In genomic region chr19:28351761-28352160, GRCh38 we compare ENCODE assay signal across 17 cellular contexts.
A peak's percentile ranks its signal among the peaks of the same experiment; 100 is the strongest.
DNase-seq lines count a peak whose midpoint lies in the region; ATAC-seq and TF ChIP-seq lines count a peak whose summit lies in the region.
"Had no signal": no experiment of that assay in that cellular context is flagged by ENCODE, and none has a peak within 500 bp of the region (broad histone marks: within the 10 kb centered on the region; RNA-seq: fewer than 3 reads in every experiment).

No MANE protein-coding gene starts in this region.

- H3K27ac ChIP-seq in brain microvascular endothelial cell: no peak overlapping the region
- H3K27ac ChIP-seq: KMS-11, Peyer's patch had no signal

- no peaks in the 10 kb centered on the region for H3K27me3 ChIP-seq in brain microvascular endothelial cell (replicated peaks)
- H3K27me3 ChIP-seq: BE2C, Peyer's patch had no signal

- peak; percentile 6 for DNase-seq in Caki2 (ENCODE audit: low read depth)
- DNase-seq in GOT3 (lab: John Stamatoyannopoulos, UW): peak; percentile 30
- DNase-seq in brain microvascular endothelial cell: peak; percentile 3
- peak; percentile 64 for DNase-seq in kidney tubule cell (ENCODE audit: low spot score)
- DNase-seq in Kasumi-1 (lab: John Stamatoyannopoulos, UW): no peak
- DNase-seq in HEK293T (ENCODE audit: extremely low spot score): no peak
- DNase-seq in cerebellar cortex (ENCODE audit: low spot score): no peak
- DNase-seq: BE2C; CD8-positive, alpha-beta T cell; DND-41; NCI-H1930; NCI-H2171 treated with DMSO at 0.1 percent for 48 hours; NCI-H774; Peyer's patch; SIG-M5 had no signal

- CTCF ChIA-PET in HEK293T (lab: Yijun Ruan, JAX): no interaction called here

- POLR2A ChIA-PET in HEK293T (lab: Yijun Ruan, JAX): no interaction called here

- no peak for ATAC-seq in GM18861 (IDR thresholded peaks at IDR 0.05; ENCODE audit: unreplicated experiment)
- ATAC-seq: CD8-positive, alpha-beta T cell had no signal

- in situ Hi-C loops in Caki2 (cut with HindIII; ENCODE audit: low pct_unique_long_range_greater_than_20kb, low sequenced_read_pairs): no loop called here
- in situ Hi-C loops in brain microvascular endothelial cell (cut with HindIII; ENCODE audit: low pct_ligation_motif_present, low sequenced_read_pairs): no loop called here

- no peaks in the 10 kb centered on the region for H3K36me3 ChIP-seq in brain microvascular endothelial cell (replicated peaks)
- H3K36me3 ChIP-seq: BE2C, Peyer's patch had no signal

- no peak for TF ChIP-seq CTCF in brain microvascular endothelial cell (IDR thresholded peaks at IDR 0.05; ENCODE audit: low read depth, low read length, missing control alignments)

- H3K4me3 ChIP-seq in brain microvascular endothelial cell (ENCODE audit: low read depth, low read length): no peak overlapping the region
- H3K4me3 ChIP-seq: Peyer's patch had no signal

TF ChIP-seq in HEK293T, 16 proteins besides CTCF, POLR2A, EP300 and RAD21:
- TF ChIP-seq, protein P1, sequence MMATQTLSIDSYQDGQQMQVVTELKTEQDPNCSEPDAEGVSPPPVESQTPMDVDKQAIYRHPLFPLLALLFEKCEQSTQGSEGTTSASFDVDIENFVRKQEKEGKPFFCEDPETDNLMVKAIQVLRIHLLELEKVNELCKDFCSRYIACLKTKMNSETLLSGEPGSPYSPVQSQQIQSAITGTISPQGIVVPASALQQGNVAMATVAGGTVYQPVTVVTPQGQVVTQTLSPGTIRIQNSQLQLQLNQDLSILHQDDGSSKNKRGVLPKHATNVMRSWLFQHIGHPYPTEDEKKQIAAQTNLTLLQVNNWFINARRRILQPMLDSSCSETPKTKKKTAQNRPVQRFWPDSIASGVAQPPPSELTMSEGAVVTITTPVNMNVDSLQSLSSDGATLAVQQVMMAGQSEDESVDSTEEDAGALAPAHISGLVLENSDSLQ (IDR thresholded peaks at IDR 0.05): no peak
- TF ChIP-seq NFRKB (IDR thresholded peaks at IDR 0.05) (no peak), BHLHE40 (IDR thresholded peaks at IDR 0.05; ENCODE audit: borderline replicate concordance) (no peak), FOXA1 (IDR thresholded peaks at IDR 0.05) (no peak), FOXK2 (IDR thresholded peaks at IDR 0.05) (no peak), ELF4 (IDR thresholded peaks at IDR 0.05) (no peak), SP1 (IDR thresholded peaks at IDR 0.05) (no peak), FOXM1 (IDR thresholded peaks at IDR 0.05; ENCODE audit: borderline replicate concordance) (no peak), L3MBTL2 (conservative IDR thresholded peaks at IDR 0.05) (no peak), HDGF (IDR thresholded peaks at IDR 0.05; ENCODE audit: borderline replicate concordance) (no peak), ARNT (IDR thresholded peaks at IDR 0.05) (no peak), TARDBP (IDR thresholded peaks at IDR 0.05) (no peak), CTBP1 (IDR thresholded peaks at IDR 0.05; ENCODE audit: borderline replicate concordance) (no peak), SUZ12 (IDR thresholded peaks at IDR 0.05) (no peak), ZNF384 (IDR thresholded peaks at IDR 0.05) (no peak), LEF1 (IDR thresholded peaks at IDR 0.05; ENCODE audit: borderline replicate concordance) (no peak)

Comparison
In these comparisons a context has a peak if more than half of its experiments do, and no peak if none do; other contexts are left out.
1. DNase-seq: peak in Caki2 (single experiment), GOT3 (single experiment), brain microvascular endothelial cell (single experiment) and kidney tubule cell (single experiment); none in Kasumi-1 (0 of 2), HEK293T (single experiment) and cerebellar cortex (single experiment).